ENCODE assay signal across 20 cellular contexts in the genomic region with DNA sequence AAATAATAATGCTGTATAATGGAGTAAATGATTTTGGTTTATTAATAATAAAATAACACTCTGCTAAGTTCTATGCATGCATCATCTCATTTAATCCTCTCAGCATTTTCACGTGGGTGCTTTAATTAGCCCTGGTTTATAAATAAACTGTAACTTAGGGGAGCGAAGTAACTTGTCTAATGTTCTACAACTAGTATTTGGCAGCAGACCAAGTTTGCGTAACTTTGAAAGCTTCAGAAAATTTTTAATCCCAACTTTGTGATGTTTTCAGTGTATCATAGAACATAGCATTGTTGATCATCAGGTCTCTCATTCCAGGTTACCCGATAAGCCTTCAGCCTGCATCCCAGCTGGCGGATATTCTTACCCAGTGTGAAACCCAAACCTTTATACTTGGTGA.
"Had no signal": no experiment of that assay in that cellular context is flagged by ENCODE, and none has a peak within 500 bp of the region (broad histone marks: within the 10 kb centered on the region; RNA-seq: fewer than 3 reads in every experiment).

No MANE protein-coding gene starts in this region.

- H3K9me3 ChIP-seq: left ventricle myocardium inferior, mucosa of descending colon, psoas muscle, spleen, suprapubic skin, thoracic aorta, tibial artery, upper lobe of right lung had no signal

- DNase-seq: hypothalamus; immature natural killer cell; islet precursor cell; left ventricle myocardium inferior; midbrain; mucosa of descending colon; naive thymus-derived CD8-positive, alpha-beta T cell; nucleus accumbens; psoas muscle; right cardiac atrium; small intestine; spleen; stimulated activated CD4-positive, alpha-beta T cell treated with anti-CD3 and anti-CD28 coated beads, Interleukin-4, amount 100 ng/mL, for 24 hours; tibial artery; trophoblast cell; upper lobe of right lung had no signal

- H3K36me3 ChIP-seq: left ventricle myocardium inferior, spleen, suprapubic skin, thoracic aorta, tibial artery, upper lobe of right lung had no signal

- H3K4me1 ChIP-seq: parathyroid adenoma, psoas muscle, spleen, suprapubic skin, tibial artery, upper lobe of right lung had no signal

- H3K27ac ChIP-seq: left ventricle myocardium inferior, parathyroid adenoma, psoas muscle, spleen, suprapubic skin, thoracic aorta, tibial artery, upper lobe of right lung had no signal

- H3K4me3 ChIP-seq: left ventricle myocardium inferior, lung, mucosa of descending colon, psoas muscle, spleen, suprapubic skin, thoracic aorta, tibial artery, upper lobe of right lung had no signal
